ENCODE assay signal across 8 cellular contexts in genomic region chr11:102341844-102342318, GRCh38. TPM values are rescaled to one million over a fixed set of nuclear protein-coding genes. Genes with fewer than 3 reads are reported as not detected.
DNase-seq lines count a peak whose midpoint lies in the region; ATAC-seq, FAIRE-seq and TF ChIP-seq lines count a peak whose summit lies in the region.

No MANE protein-coding gene starts in this region.

- H3K9me3 ChIP-seq in CD8-positive, alpha-beta memory T cell (ENCODE audit: low read length), result no peaks in the 10 kb centered on the region
- H3K9me3 ChIP-seq in endothelial cell of umbilical vein (replicated peaks; ENCODE audit: control insufficient read depth, insufficient read depth, low read length), result no peaks in the 10 kb centered on the region

- no peak for TF ChIP-seq POLR2A in endothelial cell of umbilical vein (IDR thresholded peaks at IDR 0.05; ENCODE audit: low read depth, low read length)

- TF ChIP-seq CTCF in endothelial cell of umbilical vein (IDR thresholded peaks at IDR 0.05; ENCODE audit: extremely low read depth in 1 of 2, insufficient read depth in 1 of 2, low read depth in 1 of 2, low read length in 2 of 2), result peak; percentile 73 to 74

- H3K27ac Mint-ChIP-seq in CD8-positive, alpha-beta memory T cell, result peak overlapping the region; percentile 0 to 88 (median 66)
- no peak overlapping the region for H3K27ac Mint-ChIP-seq in activated CD8-positive, alpha-beta memory T cell treated with anti-CD3 and anti-CD28 coated beads, Interleukin-2, amount 10 ng/mL, durations not matched to agents 7 days and 5 days
- H3K27ac Mint-ChIP-seq in stimulated activated naive CD8-positive, alpha-beta T cell treated with anti-CD3 and anti-CD28 coated beads, Interleukin-15, amount 100 ng/mL, for 72 hours, result no peak overlapping the region

- peaks cover 0 to 35% (median 13%) of the 10 kb centered on the region in 3 donors for H3K36me3 Mint-ChIP-seq in CD8-positive, alpha-beta memory T cell
- H3K36me3 Mint-ChIP-seq in activated CD8-positive, alpha-beta memory T cell treated with anti-CD3 and anti-CD28 coated beads, Interleukin-2, amount 10 ng/mL, durations not matched to agents 7 days and 5 days, result peaks cover 17% of the 10 kb centered on the region

- H3K36me3 ChIP-seq in CD8-positive, alpha-beta memory T cell (ENCODE audit: insufficient read depth, low read length), result peaks cover 17% of the 10 kb centered on the region
- no peaks in the 10 kb centered on the region for H3K36me3 ChIP-seq in endothelial cell of umbilical vein (ENCODE audit: control insufficient read depth in 2 of 2, extremely low read depth in 1 of 2, insufficient read depth in 2 of 2, low read length in 2 of 2)

- intact Hi-C loops in endothelial cell of umbilical vein (cut with micrococcal nuclease), result loop anchor here (1.0 to 2.0 kb wide), 4 partner anchors 25 to 324 kb away; partner anchors contain the start of gene BIRC3

- H3K27ac ChIP-seq in CD8-positive, alpha-beta memory T cell (ENCODE audit: low read depth, low read length), result no peak overlapping the region
- no peak overlapping the region for H3K27ac ChIP-seq in endothelial cell of umbilical vein (ENCODE audit: insufficient read depth, low read depth, low read length)

- no peak overlapping the region for H3K4me2 ChIP-seq in endothelial cell of umbilical vein (ENCODE audit: insufficient read depth, low read length)

- H3K4me3 ChIP-seq in CD8-positive, alpha-beta memory T cell (ENCODE audit: low read length), result no peak overlapping the region
- H3K4me3 ChIP-seq in endothelial cell of umbilical vein (replicated peaks in 1 of 3; ENCODE audit: insufficient read depth in 1 of 3, low read depth in 1 of 3, low read length in 3 of 3), result no peak overlapping the region

- peak overlapping the region in 1 of 7 donors; percentile 13 for H3K4me3 Mint-ChIP-seq in CD8-positive, alpha-beta memory T cell
- no peak overlapping the region for H3K4me3 Mint-ChIP-seq in activated CD8-positive, alpha-beta memory T cell treated with anti-CD3 and anti-CD28 coated beads, Interleukin-2, amount 10 ng/mL, durations not matched to agents 7 days and 5 days
- no peak overlapping the region for H3K4me3 Mint-ChIP-seq in stimulated activated naive CD8-positive, alpha-beta T cell treated with anti-CD3 and anti-CD28 coated beads, Interleukin-15, amount 100 ng/mL, for 72 hours

- FAIRE-seq in endothelial cell of umbilical vein (lab: Jason Lieb, UNC), result peak; percentile 75

- POLR2A ChIA-PET in CD8-positive, alpha-beta memory T cell (lab: Charles Lee), result interaction anchor here (0.9 kb wide), 1 partner anchor 325 kb away, joined by 3 read pairs; no protein-coding TSS in a partner anchor
- POLR2A ChIA-PET in endothelial cell of umbilical vein (lab: Charles Lee), result no interaction called here

- CTCF ChIA-PET in CD8-positive, alpha-beta memory T cell (lab: Charles Lee), result interaction anchor here (0.7 to 8.1 kb wide), 34 partner anchors 8 to 324 kb away, joined by 3 to 84 read pairs (median 6); no protein-coding TSS in a partner anchor
- CTCF ChIA-PET in activated CD8-positive, alpha-beta memory T cell treated with anti-CD3 and anti-CD28 coated beads, Interleukin-2, amount 10 ng/mL, durations not matched to agents 7 days and 5 days (lab: Charles Lee), result interaction anchor here (0.6 to 6.3 kb wide), 43 partner anchors 8 to 324 kb away, joined by 3 to 110 read pairs (median 6); partner anchors contain the start of gene TMEM123
- CTCF ChIA-PET in endothelial cell of umbilical vein (lab: Charles Lee), result interaction anchor here (0.8 to 3.1 kb wide), 49 partner anchors 8 to 600 kb away, joined by 3 to 113 read pairs (median 5); partner anchors contain the start of gene MMP10

- peak; percentile 56 for ATAC-seq in GM19455 (IDR thresholded peaks at IDR 0.05; ENCODE audit: unreplicated experiment)
- peak; percentile 73 for ATAC-seq in activated CD8-positive, alpha-beta memory T cell treated with anti-CD3 and anti-CD28 coated beads, Interleukin-2, amount 10 ng/mL, durations not matched to agents 7 days and 5 days
- ATAC-seq in stimulated activated naive CD8-positive, alpha-beta T cell treated with anti-CD3 and anti-CD28 coated beads, Interleukin-15, amount 100 ng/mL, for 72 hours, result peak; percentile 73

- H3K27me3 ChIP-seq in CD8-positive, alpha-beta memory T cell (ENCODE audit: insufficient read depth, low read length, poor library complexity, severe bottlenecking), result no peaks in the 10 kb centered on the region
- no peaks in the 10 kb centered on the region for H3K27me3 ChIP-seq in endothelial cell of umbilical vein (ENCODE audit: control insufficient read depth in 2 of 2, insufficient read depth in 2 of 2, low read length in 2 of 2)

- DNase-seq in CD8-positive, alpha-beta memory T cell, result peak; percentile 47 to 77 (median 64)
- peak; percentile 97 for DNase-seq in HS-5 (ENCODE audit: low read depth)
- DNase-seq in NOMO-1 (lab: John Stamatoyannopoulos, UW; ENCODE audit: unreplicated experiment in 2 of 2), result peak; percentile 58 to 65
- DNase-seq in activated CD8-positive, alpha-beta memory T cell treated with anti-CD3 and anti-CD28 coated beads, Interleukin-2, amount 10 ng/mL, durations not matched to agents 7 days and 5 days, result peak; percentile 82
- peak; percentile 86 for DNase-seq in endothelial cell of umbilical vein (ENCODE audit: low read depth, low spot score)
- peak; percentile 81 for DNase-seq in mucosa of gallbladder (ENCODE audit: low spot score)
- DNase-seq in stimulated activated naive CD8-positive, alpha-beta T cell treated with anti-CD3 and anti-CD28 coated beads, Interleukin-15, amount 100 ng/mL, for 72 hours, result peak; percentile 71 to 74

- H3K9me1 ChIP-seq in endothelial cell of umbilical vein (replicated peaks; ENCODE audit: control insufficient read depth, extremely low read depth, insufficient read depth, low read length), result no peaks in the 10 kb centered on the region

- H3K4me1 Mint-ChIP-seq in CD8-positive, alpha-beta memory T cell, result peaks cover 16 to 31% (median 31%) of the 10 kb centered on the region in 3 donors
- H3K4me1 Mint-ChIP-seq in activated CD8-positive, alpha-beta memory T cell treated with anti-CD3 and anti-CD28 coated beads, Interleukin-2, amount 10 ng/mL, durations not matched to agents 7 days and 5 days, result peaks cover 24% of the 10 kb centered on the region
- peaks cover 29% of the 10 kb centered on the region for H3K4me1 Mint-ChIP-seq in stimulated activated naive CD8-positive, alpha-beta T cell treated with anti-CD3 and anti-CD28 coated beads, Interleukin-15, amount 100 ng/mL, for 72 hours

- no peaks in the 10 kb centered on the region for H3K79me2 ChIP-seq in endothelial cell of umbilical vein (ENCODE audit: control insufficient read depth, insufficient read depth, low read length)

- BruUV-seq in endothelial cell of umbilical vein (replicated peaks; lab: Mats Ljungman, UMichigan), result no TSS peak

- peak overlapping the region; percentile 17 for H2AFZ ChIP-seq in endothelial cell of umbilical vein (ENCODE audit: low read depth, low read length)

- H3K9ac ChIP-seq in endothelial cell of umbilical vein (replicated peaks; ENCODE audit: extremely low read depth, insufficient read depth, low read length), result no peak overlapping the region

- dilution Hi-C loops in endothelial cell of umbilical vein (cut with MboI; ENCODE audit: extremely low pct_ligation_motif_present, low sequenced_read_pairs), result no loop called here

- H4K20me1 ChIP-seq in endothelial cell of umbilical vein (replicated peaks; ENCODE audit: control insufficient read depth, extremely low read depth, insufficient read depth, low read length), result no peaks in the 10 kb centered on the region

- peaks cover 9% of the 10 kb centered on the region for H3K4me1 ChIP-seq in CD8-positive, alpha-beta memory T cell (ENCODE audit: insufficient read depth, low read length)
- H3K4me1 ChIP-seq in endothelial cell of umbilical vein (ENCODE audit: control insufficient read depth, extremely low read depth, insufficient read depth, low read length), result peaks cover 24% of the 10 kb centered on the region

- H3K9me3 Mint-ChIP-seq in CD8-positive, alpha-beta memory T cell, result no peaks in the 10 kb centered on the region
- no peaks in the 10 kb centered on the region for H3K9me3 Mint-ChIP-seq in activated CD8-positive, alpha-beta memory T cell treated with anti-CD3 and anti-CD28 coated beads, Interleukin-2, amount 10 ng/mL, durations not matched to agents 7 days and 5 days (ENCODE audit: low read depth)
- no peaks in the 10 kb centered on the region for H3K9me3 Mint-ChIP-seq in stimulated activated naive CD8-positive, alpha-beta T cell treated with anti-CD3 and anti-CD28 coated beads, Interleukin-15, amount 100 ng/mL, for 72 hours

- peaks cover 0 to 3% of the 10 kb centered on the region in 2 donors for H3K27me3 Mint-ChIP-seq in CD8-positive, alpha-beta memory T cell
- no peaks in the 10 kb centered on the region for H3K27me3 Mint-ChIP-seq in activated CD8-positive, alpha-beta memory T cell treated with anti-CD3 and anti-CD28 coated beads, Interleukin-2, amount 10 ng/mL, durations not matched to agents 7 days and 5 days
- no peaks in the 10 kb centered on the region for H3K27me3 Mint-ChIP-seq in stimulated activated naive CD8-positive, alpha-beta T cell treated with anti-CD3 and anti-CD28 coated beads, Interleukin-15, amount 100 ng/mL, for 72 hours

RNA-seq across cellular contexts. Expression of gene BIRC2, which starts 5.1 kb away (rescaled TPM):
- total RNA-seq in CD8-positive, alpha-beta memory T cell, result 10 to 100 TPM; 40.3 to 42.8 TPM
- 35.2 TPM for polyA plus RNA-seq in CD8-positive, alpha-beta memory T cell
- 10 to 100 TPM; 30.7 to 30.9 TPM for total RNA-seq in activated CD8-positive, alpha-beta memory T cell treated with anti-CD3 and anti-CD28 coated beads, Interleukin-2, amount 10 ng/mL, durations not matched to agents 7 days and 5 days
- 47.3 and 49.9 TPM in 2 replicates for total RNA-seq in endothelial cell of umbilical vein
- polyA plus RNA-seq in endothelial cell of umbilical vein, result 32.9 and 42.8 TPM in 2 replicates
- polyA plus RNA-seq in endothelial cell of umbilical vein (2011; cell fraction: cytosol; rRNA removed), result 38.3 and 49.0 TPM in 2 replicates
- polyA plus RNA-seq in endothelial cell of umbilical vein (2011; cell fraction: nucleus; rRNA removed), result 73.7 and 80.9 TPM in 2 replicates
- 60.5 and 68.2 TPM in 2 replicates for polyA plus RNA-seq in endothelial cell of umbilical vein (2012)
- 63.1 and 82.2 TPM in 2 replicates for polyA minus RNA-seq in endothelial cell of umbilical vein
- 14.7 TPM for polyA minus RNA-seq in endothelial cell of umbilical vein (2011; cell fraction: cytosol; rRNA and poly(A)+ RNA removed)
- 114 and 187 TPM in 2 replicates for polyA minus RNA-seq in endothelial cell of umbilical vein (2011; cell fraction: nucleus; rRNA and poly(A)+ RNA removed)
- total RNA-seq in mucosa of gallbladder, result 53.5 TPM

RNA-seq across cellular contexts. Expression of gene BIRC3, which starts 24.6 kb away (rescaled TPM):
- 100 to 1,000 TPM; 191 to 199 TPM for total RNA-seq in CD8-positive, alpha-beta memory T cell
- polyA plus RNA-seq in CD8-positive, alpha-beta memory T cell, result 36.7 TPM
- total RNA-seq in activated CD8-positive, alpha-beta memory T cell treated with anti-CD3 and anti-CD28 coated beads, Interleukin-2, amount 10 ng/mL, durations not matched to agents 7 days and 5 days, result 100 to 1,000 TPM in 1 of 2 experiments, 10 to 100 TPM in 1; 46.4 to 231 TPM
- total RNA-seq in endothelial cell of umbilical vein, result 0.60 and 1.4 TPM in 2 replicates
- polyA plus RNA-seq in endothelial cell of umbilical vein, result 0.28 and 0.37 TPM in 2 replicates
- 0.43 and 0.68 TPM in 2 replicates for polyA plus RNA-seq in endothelial cell of umbilical vein (2011; cell fraction: cytosol; rRNA removed)
- 0.67 and 0.83 TPM in 2 replicates for polyA plus RNA-seq in endothelial cell of umbilical vein (2011; cell fraction: nucleus; rRNA removed)
- polyA plus RNA-seq in endothelial cell of umbilical vein (2012), result 1.2 and 1.6 TPM in 2 replicates
- 0.59 and 1.5 TPM in 2 replicates for polyA minus RNA-seq in endothelial cell of umbilical vein
- 7.0 TPM for polyA minus RNA-seq in endothelial cell of umbilical vein (2011; cell fraction: cytosol; rRNA and poly(A)+ RNA removed)
- 0.72 and 1.1 TPM in 2 replicates for polyA minus RNA-seq in endothelial cell of umbilical vein (2011; cell fraction: nucleus; rRNA and poly(A)+ RNA removed)
- total RNA-seq in mucosa of gallbladder, result 20.2 TPM

Comparison
In these comparisons a context has a peak if more than half of its experiments do, and no peak if none do; other contexts are left out.
1. H3K27ac Mint-ChIP-seq: peak in CD8-positive, alpha-beta memory T cell (8 of 8); none in activated CD8-positive, alpha-beta memory T cell treated with anti-CD3 and anti-CD28 coated beads, Interleukin-2, amount 10 ng/mL, durations not matched to agents 7 days and 5 days (single experiment) and stimulated activated naive CD8-positive, alpha-beta T cell treated with anti-CD3 and anti-CD28 coated beads, Interleukin-15, amount 100 ng/mL, for 72 hours (0 of 2).
2. Peak in every context shown above with its lines, with median percentiles within 50 percentile points of each other: DNase-seq and ATAC-seq.